Comparison of ENCODE assay signal across 32 cellular contexts in genomic region chr7:133233142-133233541, GRCh38.
"Had no signal": no experiment of that assay in that cellular context is flagged by ENCODE, and none has a peak within 500 bp of the region (broad histone marks: within the 10 kb centered on the region; RNA-seq: fewer than 3 reads in every experiment).

No MANE protein-coding gene starts in this region.

- H3K27ac Mint-ChIP-seq: activated CD4-positive, alpha-beta memory T cell treated with anti-CD3 and anti-CD28 coated beads for 36 hours; activated CD4-positive, alpha-beta T cell treated with anti-CD3 and anti-CD28 coated beads for 36 hours; activated CD4-positive, alpha-beta T cell treated with anti-CD3 and anti-CD28 coated beads, Interleukin-2, amount 10 ng/mL, durations not matched to agents 24 days and 14 days; activated CD8-positive, alpha-beta memory T cell treated with anti-CD3 and anti-CD28 coated beads, Interleukin-2, amount 10 ng/mL, durations not matched to agents 7 days and 5 days; activated CD8-positive, alpha-beta T cell treated with anti-CD3 and anti-CD28 coated beads, Interleukin-2, amount 10 ng/mL, durations not matched to agents 7 days and 5 days; activated naive CD4-positive, alpha-beta T cell treated with anti-CD3 and anti-CD28 coated beads for 36 hours; activated naive CD4-positive, alpha-beta T cell treated with anti-CD3 and anti-CD28 coated beads, Interleukin-2, amount 50 U/mL, for 24 hours; activated naive CD8-positive, alpha-beta T cell treated with anti-CD3 and anti-CD28 coated beads for 36 hours; activated naive CD8-positive, alpha-beta T cell treated with anti-CD3 and anti-CD28 coated beads, Interleukin-2, amount 50 U/mL, for 24 hours; activated T-helper 1 cell treated with anti-CD3 and anti-CD28 coated beads, Interleukin-12 subunit alpha, Interleukin-12 subunit beta, Interleukin-2, Interleukin-4 antibody, amounts not matched to agents 30 ng/mL and 10 ng/mL and 1 ng/mL, durations not matched to agents 14 hours and 24 hours and 36 hours; activated T-helper 2 cell treated with anti-CD3 and anti-CD28 coated beads, Interferon-gamma antibody, Interleukin-2, Interleukin-4, amounts not matched to agents 10 μg/mL and 5 μg/mL and 100 μg/mL, durations not matched to agents 14 hours and 24 hours and 36 hours; T-cell; T-helper 1 cell treated with Interleukin-12 subunit alpha and Interleukin-12 subunit beta and Interleukin-4 antibody, amounts not matched to agents 30 μg/mL and 1 μg/mL, for 36 hours; T-helper 2 cell treated with Interferon-gamma antibody and Interleukin-4, amounts not matched to agents 5 μg/mL and 100 μg/mL, for 36 hours had no signal

- DNase-seq: activated CD4-positive, alpha-beta memory T cell treated with anti-CD3 and anti-CD28 coated beads for 36 hours; activated CD4-positive, alpha-beta T cell treated with anti-CD3 and anti-CD28 coated beads for 36 hours; activated CD4-positive, alpha-beta T cell treated with anti-CD3 and anti-CD28 coated beads, Interleukin-2, amount 10 ng/mL, durations not matched to agents 24 days and 14 days; activated CD4-positive, CD25-positive, alpha-beta regulatory T cell; activated CD4-positive, CD25-positive, alpha-beta regulatory T cell treated with anti-CD3 and anti-CD28 coated beads, Interleukin-2, amount 50 U/mL, for 72 hours; activated CD8-positive, alpha-beta memory T cell treated with anti-CD3 and anti-CD28 coated beads, Interleukin-2, amount 10 ng/mL, durations not matched to agents 7 days and 5 days; activated CD8-positive, alpha-beta memory T cell treated with anti-CD3 and anti-CD28 coated beads, Interleukin-2, amount 50 U/mL, for 4 hours; activated CD8-positive, alpha-beta T cell treated with anti-CD3 and anti-CD28 coated beads, Interleukin-2, amount 10 ng/mL, durations not matched to agents 7 days and 5 days; activated effector memory CD4-positive, alpha-beta T cell treated with anti-CD3 and anti-CD28 coated beads, Interleukin-2, amount 50 U/mL, for 16 hours; activated naive CD4-positive, alpha-beta T cell treated with anti-CD3 and anti-CD28 coated beads for 36 hours; activated naive CD8-positive, alpha-beta T cell treated with anti-CD3 and anti-CD28 coated beads for 36 hours; activated naive CD8-positive, alpha-beta T cell treated with anti-CD3 and anti-CD28 coated beads, Interleukin-2, amount 50 U/mL, for 24 hours; activated T-cell treated with anti-CD3 and anti-CD28 coated beads, Interleukin-2, amount 50 U/mL, for 1 hour; activated T-cell treated with anti-CD3 and anti-CD28 coated beads, Interleukin-2, amount 50 U/mL, for 48 hours; adrenal gland; amygdala; aorta; body of pancreas; central memory CD4-positive, alpha-beta T cell; cerebellar nuclear complex; colonic mucosa; effector CD8-positive, alpha-beta T cell; foreskin fibroblast; head of caudate nucleus; T-cell; T1000; WERI-Rb-1 had no signal

- H3K4me1 Mint-ChIP-seq: activated CD4-positive, alpha-beta T cell treated with anti-CD3 and anti-CD28 coated beads for 36 hours; activated CD4-positive, alpha-beta T cell treated with anti-CD3 and anti-CD28 coated beads, Interleukin-2, amount 10 ng/mL, durations not matched to agents 24 days and 14 days; activated CD8-positive, alpha-beta memory T cell treated with anti-CD3 and anti-CD28 coated beads, Interleukin-2, amount 10 ng/mL, durations not matched to agents 7 days and 5 days; activated naive CD4-positive, alpha-beta T cell treated with anti-CD3 and anti-CD28 coated beads, Interleukin-2, amount 50 U/mL, for 24 hours; activated naive CD8-positive, alpha-beta T cell treated with anti-CD3 and anti-CD28 coated beads for 36 hours; activated naive CD8-positive, alpha-beta T cell treated with anti-CD3 and anti-CD28 coated beads, Interleukin-2, amount 50 U/mL, for 24 hours; T-cell had no signal

- H3K9me3 Mint-ChIP-seq: activated CD4-positive, alpha-beta memory T cell treated with anti-CD3 and anti-CD28 coated beads for 36 hours; activated CD4-positive, alpha-beta T cell treated with anti-CD3 and anti-CD28 coated beads, Interleukin-2, amount 10 ng/mL, durations not matched to agents 24 days and 14 days; activated naive CD4-positive, alpha-beta T cell treated with anti-CD3 and anti-CD28 coated beads for 36 hours; activated naive CD4-positive, alpha-beta T cell treated with anti-CD3 and anti-CD28 coated beads, Interleukin-2, amount 50 U/mL, for 24 hours; activated naive CD8-positive, alpha-beta T cell treated with anti-CD3 and anti-CD28 coated beads for 36 hours; activated naive CD8-positive, alpha-beta T cell treated with anti-CD3 and anti-CD28 coated beads, Interleukin-2, amount 50 U/mL, for 24 hours; activated T-helper 1 cell treated with anti-CD3 and anti-CD28 coated beads, Interleukin-12 subunit alpha, Interleukin-12 subunit beta, Interleukin-2, Interleukin-4 antibody, amounts not matched to agents 30 ng/mL and 10 ng/mL and 1 ng/mL, durations not matched to agents 14 hours and 24 hours and 36 hours; activated T-helper 2 cell treated with anti-CD3 and anti-CD28 coated beads, Interferon-gamma antibody, Interleukin-2, Interleukin-4, amounts not matched to agents 10 μg/mL and 5 μg/mL and 100 μg/mL, durations not matched to agents 14 hours and 24 hours and 36 hours; T-cell; T-helper 1 cell treated with Interleukin-12 subunit alpha and Interleukin-12 subunit beta and Interleukin-4 antibody, amounts not matched to agents 30 μg/mL and 1 μg/mL, for 36 hours; T-helper 2 cell treated with Interferon-gamma antibody and Interleukin-4, amounts not matched to agents 5 μg/mL and 100 μg/mL, for 36 hours had no signal

- H3K27me3 ChIP-seq: adrenal gland, body of pancreas, colonic mucosa had no signal

- H3K4me3 ChIP-seq: adrenal gland, body of pancreas, colonic mucosa had no signal

- H3K27me3 Mint-ChIP-seq: activated naive CD8-positive, alpha-beta T cell treated with anti-CD3 and anti-CD28 coated beads, Interleukin-2, amount 50 U/mL, for 24 hours had no signal

- H3K9me3 ChIP-seq: adrenal gland, body of pancreas, colonic mucosa had no signal

- H3K27ac ChIP-seq: adrenal gland, body of pancreas, colonic mucosa, WERI-Rb-1 had no signal

- H3K36me3 Mint-ChIP-seq: activated CD4-positive, alpha-beta memory T cell treated with anti-CD3 and anti-CD28 coated beads for 36 hours; activated CD8-positive, alpha-beta memory T cell treated with anti-CD3 and anti-CD28 coated beads, Interleukin-2, amount 10 ng/mL, durations not matched to agents 7 days and 5 days; activated naive CD4-positive, alpha-beta T cell treated with anti-CD3 and anti-CD28 coated beads, Interleukin-2, amount 50 U/mL, for 24 hours; activated naive CD8-positive, alpha-beta T cell treated with anti-CD3 and anti-CD28 coated beads for 36 hours; T-cell had no signal

- H3K4me1 ChIP-seq: adrenal gland, body of pancreas, colonic mucosa had no signal

- H3K4me3 Mint-ChIP-seq: activated CD4-positive, alpha-beta memory T cell treated with anti-CD3 and anti-CD28 coated beads for 36 hours; activated CD4-positive, alpha-beta T cell treated with anti-CD3 and anti-CD28 coated beads for 36 hours; activated CD4-positive, alpha-beta T cell treated with anti-CD3 and anti-CD28 coated beads, Interleukin-2, amount 10 ng/mL, durations not matched to agents 24 days and 14 days; activated CD8-positive, alpha-beta memory T cell treated with anti-CD3 and anti-CD28 coated beads, Interleukin-2, amount 10 ng/mL, durations not matched to agents 7 days and 5 days; activated CD8-positive, alpha-beta T cell treated with anti-CD3 and anti-CD28 coated beads, Interleukin-2, amount 10 ng/mL, durations not matched to agents 7 days and 5 days; activated naive CD4-positive, alpha-beta T cell treated with anti-CD3 and anti-CD28 coated beads for 36 hours; activated naive CD4-positive, alpha-beta T cell treated with anti-CD3 and anti-CD28 coated beads, Interleukin-2, amount 50 U/mL, for 24 hours; activated naive CD8-positive, alpha-beta T cell treated with anti-CD3 and anti-CD28 coated beads for 36 hours; activated naive CD8-positive, alpha-beta T cell treated with anti-CD3 and anti-CD28 coated beads, Interleukin-2, amount 50 U/mL, for 24 hours; activated T-helper 1 cell treated with anti-CD3 and anti-CD28 coated beads, Interleukin-12 subunit alpha, Interleukin-12 subunit beta, Interleukin-2, Interleukin-4 antibody, amounts not matched to agents 30 ng/mL and 10 ng/mL and 1 ng/mL, durations not matched to agents 14 hours and 24 hours and 36 hours; T-cell; T-helper 1 cell treated with Interleukin-12 subunit alpha and Interleukin-12 subunit beta and Interleukin-4 antibody, amounts not matched to agents 30 μg/mL and 1 μg/mL, for 36 hours; T-helper 2 cell treated with Interferon-gamma antibody and Interleukin-4, amounts not matched to agents 5 μg/mL and 100 μg/mL, for 36 hours had no signal

- H3K36me3 ChIP-seq: adrenal gland, colonic mucosa, WERI-Rb-1 had no signal
